29 cellular contexts compared by ENCODE assay signal in genomic region chr12:15244341-15244740, GRCh38. TPM values are rescaled to one million over a fixed set of nuclear protein-coding genes. Genes with fewer than 3 reads are reported as not detected.
DNase-seq lines count a peak whose midpoint lies in the region; ATAC-seq and TF ChIP-seq lines count a peak whose summit lies in the region.
"Had no signal": no experiment of that assay in that cellular context is flagged by ENCODE, and none has a peak within 500 bp of the region (broad histone marks: within the 10 kb centered on the region; RNA-seq: fewer than 3 reads in every experiment).

No MANE protein-coding gene starts in this region.

- H3K9me3 ChIP-seq in SJCRH30 (replicated peaks): 0 out of 2 replicates have a peak, but pooled peaks cover 2% of the 10 kb centered on the region
- H3K9me3 ChIP-seq: mucosa of descending colon, ovary had no signal

- peak overlapping the region; percentile 30 for H3K27ac Mint-ChIP-seq in nephron progenitor cell
- H3K27ac Mint-ChIP-seq in CD14-positive monocyte: no peak overlapping the region
- H3K27ac Mint-ChIP-seq: natural killer cell; stimulated activated naive B cell treated with anti-CD40 and anti-IgM and Interleukin-4, amounts not matched to agents 10 μg/mL and 1 μg/mL and 100 μg/mL, for 72 hours; T-helper 1 cell treated with Interleukin-12 subunit alpha and Interleukin-12 subunit beta and Interleukin-4 antibody, amounts not matched to agents 30 μg/mL and 1 μg/mL, for 36 hours had no signal

- no peaks in the 10 kb centered on the region for H3K27me3 ChIP-seq in SJCRH30
- H3K27me3 ChIP-seq: ovary, upper lobe of left lung had no signal

- intact Hi-C loops in CD14-positive monocyte (cut with micrococcal nuclease): no loop called here

- H3K27ac ChIP-seq in SJCRH30: no peak overlapping the region
- H3K27ac ChIP-seq: C4-2B, coronary artery, epithelial cell of prostate, ovary, upper lobe of left lung had no signal

- H3K9me3 Mint-ChIP-seq in nephron progenitor cell (peaks cover 16% of the 10 kb centered on the region), CD14-positive monocyte (peaks cover 0 to 18% (median 4%) of the 10 kb centered on the region in 7 donors)
- H3K9me3 Mint-ChIP-seq: T-helper 1 cell treated with Interleukin-12 subunit alpha and Interleukin-12 subunit beta and Interleukin-4 antibody, amounts not matched to agents 30 μg/mL and 1 μg/mL, for 36 hours had no signal

- ATAC-seq in GM18861 (IDR thresholded peaks at IDR 0.05; ENCODE audit: unreplicated experiment): no peak
- ATAC-seq: activated T-cell treated with anti-CD3 and anti-CD28 coated beads, Interleukin-2, amount 50 U/mL, for 4 hours; mucosa of descending colon; natural killer cell; SK-N-SH treated with all-trans-retinoic acid at 6 μM for 48 hours; stimulated activated naive B cell treated with anti-CD40 and anti-IgM and Interleukin-4, amounts not matched to agents 10 μg/mL and 1 μg/mL and 100 μg/mL, for 72 hours had no signal

- H3K27me3 Mint-ChIP-seq in nephron progenitor cell (ENCODE audit: low read depth, poor library complexity) (peaks cover 14% of the 10 kb centered on the region), CD14-positive monocyte (ENCODE audit: low read depth in 3 of 3) (peaks cover 2 to 6% (median 2%) of the 10 kb centered on the region in 3 donors)

- H3K4me3 Mint-ChIP-seq in nephron progenitor cell: no peak overlapping the region
- peak overlapping the region in 1 of 2 donors; percentile 1 for H3K4me3 Mint-ChIP-seq in CD14-positive monocyte
- H3K4me3 Mint-ChIP-seq: activated T-cell treated with anti-CD3 and anti-CD28 coated beads, Interleukin-2, amount 50 U/mL, for 4 hours; natural killer cell; stimulated activated naive B cell treated with anti-CD40 and anti-IgM and Interleukin-4, amounts not matched to agents 10 μg/mL and 1 μg/mL and 100 μg/mL, for 72 hours; T-helper 1 cell treated with Interleukin-12 subunit alpha and Interleukin-12 subunit beta and Interleukin-4 antibody, amounts not matched to agents 30 μg/mL and 1 μg/mL, for 36 hours had no signal

- no peaks in the 10 kb centered on the region for H3K4me1 ChIP-seq in SJCRH30
- H3K4me1 ChIP-seq: upper lobe of left lung had no signal

- H3K4me3 ChIP-seq in SJCRH30: no peak overlapping the region
- H3K4me3 ChIP-seq: coronary artery, mucosa of descending colon, ovary, upper lobe of left lung had no signal

- DNase-seq in NCI-H1417 (lab: John Stamatoyannopoulos, UW) (peak in 2 of 3 experiments; percentile 51 to 53), NCI-H1417 treated with DMSO at 0.1 percent for 48 hours (lab: John Stamatoyannopoulos, UW) (no peak), DMS79 treated with DMSO at 0.1 percent for 48 hours (lab: John Stamatoyannopoulos, UW) (peak; percentile 51), NCI-H748 (lab: John Stamatoyannopoulos, UW; ENCODE audit: unreplicated experiment) (peak; percentile 59), nephron progenitor cell (no peak), CD14-positive monocyte (ENCODE audit: low spot score) (no peak), SJCRH30 (no peak)
- DNase-seq: 8988T; activated CD4-positive, alpha-beta T cell treated with anti-CD3 and anti-CD28 coated beads, Interleukin-2, amount 50 U/mL, for 1 hour; activated CD4-positive, CD25-positive, alpha-beta regulatory T cell; activated T-cell treated with anti-CD3 and anti-CD28 coated beads, Interleukin-2, amount 50 U/mL, for 4 hours; effector CD8-positive, alpha-beta T cell; hippocampal formation; left cardiac atrium; mucosa of descending colon; natural killer cell; NCI-H82; ovary; stimulated activated naive B cell treated with anti-CD40 and anti-IgM and Interleukin-4, amounts not matched to agents 10 μg/mL and 1 μg/mL and 100 μg/mL, for 72 hours; upper lobe of left lung had no signal

- TF ChIP-seq CTCF in nephron progenitor cell (IDR thresholded peaks at IDR 0.05) (no peak), CD14-positive monocyte (IDR thresholded peaks at IDR 0.05) (no peak)

- H3K4me1 Mint-ChIP-seq in nephron progenitor cell (no peaks in the 10 kb centered on the region), CD14-positive monocyte (no peaks in the 10 kb centered on the region)
- H3K4me1 Mint-ChIP-seq: natural killer cell; stimulated activated naive B cell treated with anti-CD40 and anti-IgM and Interleukin-4, amounts not matched to agents 10 μg/mL and 1 μg/mL and 100 μg/mL, for 72 hours had no signal

- H3K36me3 ChIP-seq in SJCRH30: no peaks in the 10 kb centered on the region
- H3K36me3 ChIP-seq: ovary, upper lobe of left lung had no signal

- H3K36me3 Mint-ChIP-seq in nephron progenitor cell (ENCODE audit: low read depth) (no peaks in the 10 kb centered on the region), CD14-positive monocyte (no peaks in the 10 kb centered on the region)

RNA-seq across cellular contexts. Expression of gene RERG, which starts 23.1 kb away (rescaled TPM):
- not detected for polyA plus RNA-seq in CD14-positive monocyte
- total RNA-seq in SJCRH30 (2014; rRNA removed; shearing (Covaris generic)): not detected in 2 replicates
- total RNA-seq: HT1080, lung microvascular endothelial cell, natural killer cell, OCI-LY7 had no signal

Comparison
In these comparisons a context has a peak if more than half of its experiments do, and no peak if none do; other contexts are left out.
1. DNase-seq: peak in NCI-H1417 (2 of 3), DMS79 treated with DMSO at 0.1 percent for 48 hours (single experiment) and NCI-H748 (single experiment); none in NCI-H1417 treated with DMSO at 0.1 percent for 48 hours (single experiment), nephron progenitor cell (single experiment), CD14-positive monocyte (single experiment) and SJCRH30 (0 of 2).